In the genomic region with DNA sequence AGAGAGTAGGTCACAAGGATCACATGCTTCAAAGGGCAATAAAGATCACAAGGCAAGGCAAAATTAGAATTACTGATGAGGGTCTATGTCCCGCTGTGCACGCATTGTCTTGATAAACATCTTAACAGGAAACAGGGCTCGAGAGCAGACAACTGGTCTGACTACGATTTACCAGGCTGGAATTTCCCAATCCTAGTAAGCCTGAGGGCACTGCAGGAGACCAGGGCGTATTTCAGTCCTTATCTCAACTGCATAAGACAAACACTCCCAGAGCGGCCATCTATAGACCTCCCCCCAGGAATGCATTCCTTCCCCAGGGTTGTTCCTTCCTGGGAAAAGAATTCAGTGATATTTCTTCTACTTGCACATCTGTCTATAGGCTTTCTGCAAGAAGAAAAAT, we compare ENCODE assay signal across 1 cellular context. TPM values are rescaled to one million over a fixed set of nuclear protein-coding genes. Genes with fewer than 3 reads are reported as not detected.
"Had no signal": no experiment of that assay in that cellular context is flagged by ENCODE, and none has a peak within 500 bp of the region (broad histone marks: within the 10 kb centered on the region; RNA-seq: fewer than 3 reads in every experiment).

No MANE protein-coding gene starts in this region.

RNA-seq across cellular contexts. Expression of gene C10orf143, which starts 6.9 kb away (rescaled TPM):
- total RNA-seq: HT1080 had no signal
